Comparison of ENCODE assay signal across 1 cellular context in genomic region chr2:54663424-54664030, GRCh38.
TF ChIP-seq lines count a peak whose summit lies in the region.

No MANE protein-coding gene starts in this region.

TF ChIP-seq in liver, 16 proteins besides CTCF, POLR2A, EP300 and RAD21 (continued from another document):
- TF ChIP-seq ZBTB33 (IDR thresholded peaks at IDR 0.05) (no peak), GABPA (IDR thresholded peaks at IDR 0.05 in 1 of 2, conservative IDR thresholded peaks at IDR 0.05 in 1 of 2) (no peak), HNF4A (conservative IDR thresholded peaks at IDR 0.05) (peak; percentile 51 to 60), FOXA2 (IDR thresholded peaks at IDR 0.05) (no peak), SP1 (IDR thresholded peaks at IDR 0.05) (no peak)
- TF ChIP-seq, protein P1, sequence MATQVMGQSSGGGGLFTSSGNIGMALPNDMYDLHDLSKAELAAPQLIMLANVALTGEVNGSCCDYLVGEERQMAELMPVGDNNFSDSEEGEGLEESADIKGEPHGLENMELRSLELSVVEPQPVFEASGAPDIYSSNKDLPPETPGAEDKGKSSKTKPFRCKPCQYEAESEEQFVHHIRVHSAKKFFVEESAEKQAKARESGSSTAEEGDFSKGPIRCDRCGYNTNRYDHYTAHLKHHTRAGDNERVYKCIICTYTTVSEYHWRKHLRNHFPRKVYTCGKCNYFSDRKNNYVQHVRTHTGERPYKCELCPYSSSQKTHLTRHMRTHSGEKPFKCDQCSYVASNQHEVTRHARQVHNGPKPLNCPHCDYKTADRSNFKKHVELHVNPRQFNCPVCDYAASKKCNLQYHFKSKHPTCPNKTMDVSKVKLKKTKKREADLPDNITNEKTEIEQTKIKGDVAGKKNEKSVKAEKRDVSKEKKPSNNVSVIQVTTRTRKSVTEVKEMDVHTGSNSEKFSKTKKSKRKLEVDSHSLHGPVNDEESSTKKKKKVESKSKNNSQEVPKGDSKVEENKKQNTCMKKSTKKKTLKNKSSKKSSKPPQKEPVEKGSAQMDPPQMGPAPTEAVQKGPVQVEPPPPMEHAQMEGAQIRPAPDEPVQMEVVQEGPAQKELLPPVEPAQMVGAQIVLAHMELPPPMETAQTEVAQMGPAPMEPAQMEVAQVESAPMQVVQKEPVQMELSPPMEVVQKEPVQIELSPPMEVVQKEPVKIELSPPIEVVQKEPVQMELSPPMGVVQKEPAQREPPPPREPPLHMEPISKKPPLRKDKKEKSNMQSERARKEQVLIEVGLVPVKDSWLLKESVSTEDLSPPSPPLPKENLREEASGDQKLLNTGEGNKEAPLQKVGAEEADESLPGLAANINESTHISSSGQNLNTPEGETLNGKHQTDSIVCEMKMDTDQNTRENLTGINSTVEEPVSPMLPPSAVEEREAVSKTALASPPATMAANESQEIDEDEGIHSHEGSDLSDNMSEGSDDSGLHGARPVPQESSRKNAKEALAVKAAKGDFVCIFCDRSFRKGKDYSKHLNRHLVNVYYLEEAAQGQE (IDR thresholded peaks at IDR 0.05) = no peak
